Comparison of ENCODE assay signal across 23 cellular contexts in genomic region chr14:50013934-50014333, GRCh38.
DNase-seq lines count a peak whose midpoint lies in the region; ATAC-seq and TF ChIP-seq lines count a peak whose summit lies in the region.
"Had no signal": no experiment of that assay in that cellular context is flagged by ENCODE, and none has a peak within 500 bp of the region (broad histone marks: within the 10 kb centered on the region; RNA-seq: fewer than 3 reads in every experiment).

No MANE protein-coding gene starts in this region.

- H3K4me3 Mint-ChIP-seq in activated CD4-positive, alpha-beta T cell treated with anti-CD3 and anti-CD28 coated beads for 36 hours: no peak overlapping the region
- no peak overlapping the region for H3K4me3 Mint-ChIP-seq in MCF 10A (ENCODE audit: unreplicated experiment)
- no peak overlapping the region for H3K4me3 Mint-ChIP-seq in naive thymus-derived CD8-positive, alpha-beta T cell
- H3K4me3 Mint-ChIP-seq in CD4-positive, alpha-beta memory T cell: no peak overlapping the region
- no peak overlapping the region for H3K4me3 Mint-ChIP-seq in activated CD8-positive, alpha-beta memory T cell treated with anti-CD3 and anti-CD28 coated beads, Interleukin-2, amount 10 ng/mL, durations not matched to agents 7 days and 5 days
- H3K4me3 Mint-ChIP-seq: activated naive CD4-positive, alpha-beta T cell treated with anti-CD3 and anti-CD28 coated beads, Interleukin-2, amount 10 ng/mL, durations not matched to agents 7 days and 5 days; activated T-helper 1 cell treated with anti-CD3 and anti-CD28 coated beads, Interleukin-12 subunit alpha, Interleukin-12 subunit beta, Interleukin-2, Interleukin-4 antibody, amounts not matched to agents 30 ng/mL and 10 ng/mL and 1 ng/mL, durations not matched to agents 14 hours and 24 hours and 36 hours had no signal

- no TSS peak for BruUV-seq in MCF 10A (replicated peaks; lab: Mats Ljungman, UMichigan)

- ATAC-seq in activated CD4-positive, alpha-beta T cell treated with anti-CD3 and anti-CD28 coated beads for 36 hours: no peak
- no peak for ATAC-seq in naive thymus-derived CD8-positive, alpha-beta T cell
- ATAC-seq in activated CD8-positive, alpha-beta memory T cell treated with anti-CD3 and anti-CD28 coated beads, Interleukin-2, amount 10 ng/mL, durations not matched to agents 7 days and 5 days: no peak

- intact Hi-C loops in activated CD4-positive, alpha-beta T cell treated with anti-CD3 and anti-CD28 coated beads for 36 hours (cut with DNase I, micrococcal nuclease): loop anchor here in 1 of 2 experiments (1.0 kb wide), 1 partner anchor 11 kb away; no protein-coding TSS in a partner anchor
- intact Hi-C loops in MCF 10A (cut with micrococcal nuclease): no loop called here
- intact Hi-C loops in CD4-positive, alpha-beta memory T cell (cut with micrococcal nuclease): no loop called here

- H3K27me3 ChIP-seq in CD4-positive, alpha-beta memory T cell (ENCODE audit: insufficient read depth, low read length): no peaks in the 10 kb centered on the region
- H3K27me3 ChIP-seq: ovary, right atrium auricular region, spleen had no signal

- no peaks in the 10 kb centered on the region for H3K36me3 ChIP-seq in CD4-positive, alpha-beta memory T cell (ENCODE audit: insufficient read depth, low read length)
- H3K36me3 ChIP-seq: ovary, right atrium auricular region had no signal

- H3K27ac Mint-ChIP-seq in activated CD4-positive, alpha-beta T cell treated with anti-CD3 and anti-CD28 coated beads for 36 hours: peak overlapping the region; percentile 2
- H3K27ac Mint-ChIP-seq in MCF 10A (ENCODE audit: low read depth, unreplicated experiment): peak overlapping the region; percentile 73
- peak overlapping the region in 6 of 10 donors; percentile 7 to 78 (median 68) for H3K27ac Mint-ChIP-seq in naive thymus-derived CD8-positive, alpha-beta T cell
- H3K27ac Mint-ChIP-seq in CD4-positive, alpha-beta memory T cell: no peak overlapping the region
- no peak overlapping the region for H3K27ac Mint-ChIP-seq in activated CD8-positive, alpha-beta memory T cell treated with anti-CD3 and anti-CD28 coated beads, Interleukin-2, amount 10 ng/mL, durations not matched to agents 7 days and 5 days
- H3K27ac Mint-ChIP-seq: activated naive CD4-positive, alpha-beta T cell treated with anti-CD3 and anti-CD28 coated beads, Interleukin-2, amount 10 ng/mL, durations not matched to agents 7 days and 5 days had no signal

- no peak overlapping the region for H3K4me3 ChIP-seq in CD4-positive, alpha-beta memory T cell (ENCODE audit: low read length in 2 of 2)
- H3K4me3 ChIP-seq: mucosa of descending colon, ovary, right atrium auricular region, spleen had no signal

- POLR2A ChIA-PET in activated CD4-positive, alpha-beta T cell treated with anti-CD3 and anti-CD28 coated beads for 36 hours (lab: Charles Lee): interaction anchor here (0.9 to 1.5 kb wide), 3 partner anchors 10 to 48 kb away, joined by 3 to 6 read pairs (median 5); no protein-coding TSS in a partner anchor
- POLR2A ChIA-PET in MCF 10A (lab: Yijun Ruan, JAX): interaction anchor here (1.2 to 4.4 kb wide), 3 partner anchors 10 to 151 kb away, joined by 3 to 19 read pairs (median 5); no protein-coding TSS in a partner anchor
- POLR2A ChIA-PET in naive thymus-derived CD8-positive, alpha-beta T cell (lab: Charles Lee): no interaction called here
- POLR2A ChIA-PET in CD4-positive, alpha-beta memory T cell (lab: Charles Lee; ENCODE audit: partially characterized antibody): interaction anchor here (1.7 kb wide), 1 partner anchor 41 kb away, joined by 6 read pairs; no protein-coding TSS in a partner anchor

- H3K27ac ChIP-seq in CD4-positive, alpha-beta memory T cell (ENCODE audit: low read depth, low read length): no peak overlapping the region
- H3K27ac ChIP-seq: ovary, right atrium auricular region, spleen had no signal

- DNase-seq in activated CD4-positive, alpha-beta T cell treated with anti-CD3 and anti-CD28 coated beads for 36 hours: no peak
- no peak for DNase-seq in activated CD4-positive, alpha-beta T cell treated with anti-CD3 and anti-CD28 coated beads for 4 hours
- DNase-seq in MCF 10A (ENCODE audit: unreplicated experiment) (no peak), GM20000 (ENCODE audit: low spot score) (no peak)
- no peak for DNase-seq in naive thymus-derived CD8-positive, alpha-beta T cell
- DNase-seq in CD4-positive, alpha-beta memory T cell: no peak
- DNase-seq in activated T-cell treated with anti-CD3 and anti-CD28 coated beads, Interleukin-2, amount 50 U/mL, for 1 hour: no peak
- no peak for DNase-seq in activated CD8-positive, alpha-beta memory T cell treated with anti-CD3 and anti-CD28 coated beads, Interleukin-2, amount 10 ng/mL, durations not matched to agents 7 days and 5 days
- DNase-seq: 8988T; activated naive CD4-positive, alpha-beta T cell treated with anti-CD3 and anti-CD28 coated beads, Interleukin-2, amount 10 ng/mL, durations not matched to agents 7 days and 5 days; effector CD8-positive, alpha-beta T cell; erythroblast; kidney; mucosa of descending colon; NCI-H1105; NCI-H187 treated with DMSO at 0.1 percent for 48 hours; NK-92 treated with Interleukin-12 subunit alpha and Interleukin-12 subunit beta, amount 100 ng/mL, for 24 hours; ovary; SHP77 treated with DMSO at 0.1 percent for 48 hours; spleen; T1000 had no signal

- H3K4me1 ChIP-seq in CD4-positive, alpha-beta memory T cell (ENCODE audit: insufficient read depth, low read length): no peaks in the 10 kb centered on the region

- no peaks in the 10 kb centered on the region for H3K9me3 ChIP-seq in CD4-positive, alpha-beta memory T cell (ENCODE audit: control insufficient read depth in 1 of 2, low read length in 2 of 2)
- H3K9me3 ChIP-seq: mucosa of descending colon, ovary, right atrium auricular region, spleen had no signal

- H3K27me3 Mint-ChIP-seq in activated CD4-positive, alpha-beta T cell treated with anti-CD3 and anti-CD28 coated beads for 36 hours: no peaks in the 10 kb centered on the region
- no peaks in the 10 kb centered on the region for H3K27me3 Mint-ChIP-seq in MCF 10A (ENCODE audit: insufficient read depth, unreplicated experiment)
- no peaks in the 10 kb centered on the region for H3K27me3 Mint-ChIP-seq in naive thymus-derived CD8-positive, alpha-beta T cell
- no peaks in the 10 kb centered on the region for H3K27me3 Mint-ChIP-seq in CD4-positive, alpha-beta memory T cell
- H3K27me3 Mint-ChIP-seq in activated CD8-positive, alpha-beta memory T cell treated with anti-CD3 and anti-CD28 coated beads, Interleukin-2, amount 10 ng/mL, durations not matched to agents 7 days and 5 days: no peaks in the 10 kb centered on the region

- peaks cover 33% of the 10 kb centered on the region for H3K36me3 Mint-ChIP-seq in activated CD4-positive, alpha-beta T cell treated with anti-CD3 and anti-CD28 coated beads for 36 hours (ENCODE audit: low read depth)
- H3K36me3 Mint-ChIP-seq in MCF 10A (ENCODE audit: insufficient read depth, unreplicated experiment): no peaks in the 10 kb centered on the region
- H3K36me3 Mint-ChIP-seq in naive thymus-derived CD8-positive, alpha-beta T cell: peaks cover 0 to 15% (median 5%) of the 10 kb centered on the region in 3 donors
- H3K36me3 Mint-ChIP-seq in CD4-positive, alpha-beta memory T cell: peaks cover 4 to 10% of the 10 kb centered on the region in 2 donors
- H3K36me3 Mint-ChIP-seq in activated CD8-positive, alpha-beta memory T cell treated with anti-CD3 and anti-CD28 coated beads, Interleukin-2, amount 10 ng/mL, durations not matched to agents 7 days and 5 days: peaks cover 44% of the 10 kb centered on the region

- H3K4me1 Mint-ChIP-seq in activated CD4-positive, alpha-beta T cell treated with anti-CD3 and anti-CD28 coated beads for 36 hours: peaks cover 40% of the 10 kb centered on the region
- peaks cover 24% of the 10 kb centered on the region for H3K4me1 Mint-ChIP-seq in MCF 10A (ENCODE audit: insufficient read depth, unreplicated experiment)
- peaks cover 15 to 38% (median 21%) of the 10 kb centered on the region in 4 donors for H3K4me1 Mint-ChIP-seq in naive thymus-derived CD8-positive, alpha-beta T cell
- peaks cover 2 to 18% (median 9%) of the 10 kb centered on the region in 4 donors for H3K4me1 Mint-ChIP-seq in CD4-positive, alpha-beta memory T cell
- H3K4me1 Mint-ChIP-seq in activated CD8-positive, alpha-beta memory T cell treated with anti-CD3 and anti-CD28 coated beads, Interleukin-2, amount 10 ng/mL, durations not matched to agents 7 days and 5 days: peaks cover 26% of the 10 kb centered on the region

- CTCF ChIA-PET in activated CD4-positive, alpha-beta T cell treated with anti-CD3 and anti-CD28 coated beads for 36 hours (lab: Charles Lee): interaction anchor here (0.6 to 1.9 kb wide), 4 partner anchors 25 to 349 kb away, joined by 3 to 7 read pairs (median 3); no protein-coding TSS in a partner anchor
- CTCF ChIA-PET in MCF 10A (lab: Yijun Ruan, JAX): interaction anchor here (6.4 kb wide), 1 partner anchor 151 kb away, joined by 31 read pairs; no protein-coding TSS in a partner anchor
- CTCF ChIA-PET in CD4-positive, alpha-beta memory T cell (lab: Charles Lee; ENCODE audit: partially characterized antibody): interaction anchor here (1.4 kb wide), 1 partner anchor 90 kb away, joined by 5 read pairs; no protein-coding TSS in a partner anchor
- CTCF ChIA-PET in activated CD8-positive, alpha-beta memory T cell treated with anti-CD3 and anti-CD28 coated beads, Interleukin-2, amount 10 ng/mL, durations not matched to agents 7 days and 5 days (lab: Charles Lee): no interaction called here

- no peak for TF ChIP-seq CTCF in MCF 10A (IDR thresholded peaks at IDR 0.05; ENCODE audit: unreplicated experiment)
- TF ChIP-seq CTCF in GM20000 (IDR thresholded peaks at IDR 0.05; ENCODE audit: extremely low read depth, missing control alignments): no peak

- no peaks in the 10 kb centered on the region for H3K9me3 Mint-ChIP-seq in activated CD4-positive, alpha-beta T cell treated with anti-CD3 and anti-CD28 coated beads for 36 hours (ENCODE audit: low read depth)
- no peaks in the 10 kb centered on the region for H3K9me3 Mint-ChIP-seq in MCF 10A (ENCODE audit: unreplicated experiment)
- no peaks in the 10 kb centered on the region for H3K9me3 Mint-ChIP-seq in naive thymus-derived CD8-positive, alpha-beta T cell
- no peaks in the 10 kb centered on the region for H3K9me3 Mint-ChIP-seq in CD4-positive, alpha-beta memory T cell
- H3K9me3 Mint-ChIP-seq in activated CD8-positive, alpha-beta memory T cell treated with anti-CD3 and anti-CD28 coated beads, Interleukin-2, amount 10 ng/mL, durations not matched to agents 7 days and 5 days (ENCODE audit: low read depth): no peaks in the 10 kb centered on the region
- H3K9me3 Mint-ChIP-seq: activated naive CD4-positive, alpha-beta T cell treated with anti-CD3 and anti-CD28 coated beads, Interleukin-2, amount 10 ng/mL, durations not matched to agents 7 days and 5 days; activated T-helper 1 cell treated with anti-CD3 and anti-CD28 coated beads, Interleukin-12 subunit alpha, Interleukin-12 subunit beta, Interleukin-2, Interleukin-4 antibody, amounts not matched to agents 30 ng/mL and 10 ng/mL and 1 ng/mL, durations not matched to agents 14 hours and 24 hours and 36 hours had no signal

Comparison
In these comparisons a context has a peak if more than half of its experiments do, and no peak if none do; other contexts are left out.
1. H3K27ac Mint-ChIP-seq: peak in activated CD4-positive, alpha-beta T cell treated with anti-CD3 and anti-CD28 coated beads for 36 hours (single experiment), MCF 10A (single experiment) and naive thymus-derived CD8-positive, alpha-beta T cell (6 of 10); none in CD4-positive, alpha-beta memory T cell (0 of 7) and activated CD8-positive, alpha-beta memory T cell treated with anti-CD3 and anti-CD28 coated beads, Interleukin-2, amount 10 ng/mL, durations not matched to agents 7 days and 5 days (single experiment).